8 cellular contexts compared by ENCODE assay signal in genomic region chr2:113602040-113602769, GRCh38. TPM values are rescaled to one million over a fixed set of nuclear protein-coding genes. Genes with fewer than 3 reads are reported as not detected.
DNase-seq lines count a peak whose midpoint lies in the region; ATAC-seq and TF ChIP-seq lines count a peak whose summit lies in the region.
"Not testable (repeated sequence)": the region's sequence is repeated elsewhere in the genome, so short reads cannot be mapped to it uniquely, and the experiment has no call there.

No MANE protein-coding gene starts in this region.

- H3K4me1 Mint-ChIP-seq in activated CD4-positive, alpha-beta memory T cell treated with anti-CD3 and anti-CD28 coated beads, Interleukin-2, amount 10 ng/mL, durations not matched to agents 7 days and 5 days; brain; naive thymus-derived CD4-positive, alpha-beta T cell: not testable (repeated sequence)

- H3K27me3 Mint-ChIP-seq in activated CD4-positive, alpha-beta memory T cell treated with anti-CD3 and anti-CD28 coated beads, Interleukin-2, amount 10 ng/mL, durations not matched to agents 7 days and 5 days; brain; naive thymus-derived CD4-positive, alpha-beta T cell: not testable (repeated sequence)

- H3K4me3 Mint-ChIP-seq in activated CD4-positive, alpha-beta memory T cell treated with anti-CD3 and anti-CD28 coated beads, Interleukin-2, amount 10 ng/mL, durations not matched to agents 7 days and 5 days: peak overlapping the region; percentile 41
- peak overlapping the region in 4 of 5 experiments; percentile 27 to 47 (median 38) for H3K4me3 Mint-ChIP-seq in brain
- H3K4me3 Mint-ChIP-seq in naive thymus-derived CD4-positive, alpha-beta T cell: peak overlapping the region in 1 of 10 donors; percentile 16

- not testable (repeated sequence) for H3K9me3 Mint-ChIP-seq in activated CD4-positive, alpha-beta memory T cell treated with anti-CD3 and anti-CD28 coated beads, Interleukin-2, amount 10 ng/mL, durations not matched to agents 7 days and 5 days; brain; naive thymus-derived CD4-positive, alpha-beta T cell

- not testable (repeated sequence) for H3K4me1 ChIP-seq in NT2/D1 (ENCODE audit: insufficient read depth, insufficient read length); naive thymus-derived CD4-positive, alpha-beta T cell (ENCODE audit: control insufficient read depth in 2 of 2, insufficient read depth in 2 of 2, low read length in 2 of 2)

- CTCF ChIA-PET in activated CD4-positive, alpha-beta memory T cell treated with anti-CD3 and anti-CD28 coated beads, Interleukin-2, amount 10 ng/mL, durations not matched to agents 7 days and 5 days (lab: Charles Lee): interaction anchor here (0.6 to 0.7 kb wide), 2 partner anchors 61 to 96 kb away, joined by 3 read pairs; no protein-coding TSS in a partner anchor
- CTCF ChIA-PET in naive thymus-derived CD4-positive, alpha-beta T cell (lab: Charles Lee): not testable (repeated sequence)

- intact Hi-C loops in naive thymus-derived CD4-positive, alpha-beta T cell (cut with micrococcal nuclease): loop anchor here (10.0 kb wide), 4 partner anchors 47 to 293 kb away; partner anchors contain the start of genes ACTR3 (in 1 of the 2) and SLC35F5 (in 1 of the 2)

- POLR2A ChIA-PET in activated CD4-positive, alpha-beta memory T cell treated with anti-CD3 and anti-CD28 coated beads, Interleukin-2, amount 10 ng/mL, durations not matched to agents 7 days and 5 days (lab: Charles Lee); naive thymus-derived CD4-positive, alpha-beta T cell (lab: Charles Lee): not testable (repeated sequence)

- not testable (repeated sequence) for H3K36me3 Mint-ChIP-seq in activated CD4-positive, alpha-beta memory T cell treated with anti-CD3 and anti-CD28 coated beads, Interleukin-2, amount 10 ng/mL, durations not matched to agents 7 days and 5 days (ENCODE audit: low read depth); brain; naive thymus-derived CD4-positive, alpha-beta T cell

- peak; percentile 62 for ATAC-seq in GM19455 (IDR thresholded peaks at IDR 0.05; ENCODE audit: unreplicated experiment)
- not testable (repeated sequence) for ATAC-seq in naive thymus-derived CD4-positive, alpha-beta T cell

- H3K36me3 ChIP-seq in NT2/D1 (ENCODE audit: insufficient read depth, insufficient read length, low read length); naive thymus-derived CD4-positive, alpha-beta T cell (ENCODE audit: control insufficient read depth in 2 of 3, insufficient read depth in 3 of 3, low read length in 3 of 3): not testable (repeated sequence)

- H3K27ac Mint-ChIP-seq in activated CD4-positive, alpha-beta memory T cell treated with anti-CD3 and anti-CD28 coated beads, Interleukin-2, amount 10 ng/mL, durations not matched to agents 7 days and 5 days; brain: not testable (repeated sequence)
- peak overlapping the region in 1 of 9 donors; percentile 33 for H3K27ac Mint-ChIP-seq in naive thymus-derived CD4-positive, alpha-beta T cell

- peaks cover 24% of the 10 kb centered on the region; the same call in 1 of the 2 replicates for H3K9me3 ChIP-seq in NT2/D1 (ENCODE audit: insufficient read depth, low read length)
- not testable (repeated sequence) for H3K9me3 ChIP-seq in naive thymus-derived CD4-positive, alpha-beta T cell (ENCODE audit: control insufficient read depth in 2 of 3, low read length in 3 of 3)

- H3K9ac ChIP-seq in NT2/D1 (ENCODE audit: insufficient read length, low read depth): not testable (repeated sequence)

- H3K4me3 ChIP-seq in NT2/D1 (ENCODE audit: insufficient read length, low read depth); naive thymus-derived CD4-positive, alpha-beta T cell (ENCODE audit: low read length): not testable (repeated sequence)

- DNase-seq in NT2/D1 (ENCODE audit: low read depth, low spot score): peak; percentile 25
- DNase-seq in activated CD4-positive, alpha-beta memory T cell treated with anti-CD3 and anti-CD28 coated beads, Interleukin-2, amount 10 ng/mL, durations not matched to agents 7 days and 5 days: peak; percentile 76
- DNase-seq in glomerular visceral epithelial cell (ENCODE audit: extremely low spot score): peak; percentile 35
- DNase-seq in naive thymus-derived CD4-positive, alpha-beta T cell: peak in 7 of 9 donors; percentile 25 to 73 (median 39)
- DNase-seq in stimulated activated CD4-positive, alpha-beta T cell treated with anti-CD3 and anti-CD28 coated beads, Interleukin-4, amount 100 ng/mL, for 24 hours: peak; percentile 60

- H3K27ac ChIP-seq in C4-2B; naive thymus-derived CD4-positive, alpha-beta T cell (ENCODE audit: low read depth, low read length): not testable (repeated sequence)

- TF ChIP-seq CTCF in C4-2B (conservative IDR thresholded peaks at IDR 0.05) (peak; percentile 63), brain (conservative IDR thresholded peaks at IDR 0.05) (peak; percentile 52 to 53)

- not testable (repeated sequence) for H3K27me3 ChIP-seq in NT2/D1 (ENCODE audit: insufficient read depth, insufficient read length); naive thymus-derived CD4-positive, alpha-beta T cell (ENCODE audit: control insufficient read depth in 2 of 2, insufficient read depth in 2 of 2, low read length in 2 of 2)

RNA-seq across cellular contexts. Expression of gene RABL2A, which starts 24.9 kb away (rescaled TPM):
- total RNA-seq in activated CD4-positive, alpha-beta memory T cell treated with anti-CD3 and anti-CD28 coated beads, Interleukin-2, amount 10 ng/mL, durations not matched to agents 7 days and 5 days: 10 to 100 TPM; 13.5 to 14.1 TPM
- 17.0 TPM for polyA plus RNA-seq in brain (ENCODE audit: insufficient read depth, low read depth, low replicate concordance)
- total RNA-seq in naive thymus-derived CD4-positive, alpha-beta T cell: 10 to 100 TPM; 16.5 to 57.9 (median 26.2) TPM
- polyA plus RNA-seq in naive thymus-derived CD4-positive, alpha-beta T cell: 10 to 100 TPM; 14.8 to 19.0 TPM

Comparison
In these comparisons a context has a peak if more than half of its experiments do, and no peak if none do; other contexts are left out.
1. DNase-seq: peak in every context shown above with its lines; median percentile 76 in activated CD4-positive, alpha-beta memory T cell treated with anti-CD3 and anti-CD28 coated beads, Interleukin-2, amount 10 ng/mL, durations not matched to agents 7 days and 5 days; 60 in stimulated activated CD4-positive, alpha-beta T cell treated with anti-CD3 and anti-CD28 coated beads, Interleukin-4, amount 100 ng/mL, for 24 hours; 39 in naive thymus-derived CD4-positive, alpha-beta T cell; 35 in glomerular visceral epithelial cell; 25 in NT2/D1.